In the genomic region with DNA sequence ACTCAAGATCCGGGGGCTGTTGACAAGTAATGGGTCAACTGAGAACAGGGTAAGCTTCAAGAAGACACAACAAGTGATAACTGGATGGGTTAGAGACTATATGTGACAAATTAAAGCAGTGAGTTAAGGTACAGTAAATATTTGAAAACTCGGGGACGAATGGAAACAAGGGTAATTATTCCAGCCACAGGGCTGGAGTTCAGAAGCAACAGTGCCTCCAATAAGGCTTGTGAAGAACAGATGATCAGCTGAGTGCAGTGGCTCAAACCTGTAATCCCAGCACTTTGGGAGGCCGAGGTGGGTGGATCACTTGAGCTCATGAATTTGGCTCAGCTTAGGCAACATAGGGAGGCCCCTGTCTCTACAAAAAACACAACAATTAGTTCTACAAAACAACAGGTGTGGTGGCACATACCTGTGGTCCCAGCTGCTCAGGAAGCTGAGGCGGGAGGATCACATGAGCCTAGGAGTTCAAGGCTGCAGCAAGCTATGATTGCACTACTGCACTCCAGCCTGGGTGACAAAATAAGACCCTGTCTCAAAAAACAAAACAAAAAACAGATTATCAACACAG, we compare ENCODE assay signal across 1 cellular context.
TF ChIP-seq lines count a peak whose summit lies in the region.

No MANE protein-coding gene starts in this region.

TF ChIP-seq in HEK293, 187 proteins besides CTCF, POLR2A, EP300 and RAD21 (continued from another document):
- TF ChIP-seq, protein P1, sequence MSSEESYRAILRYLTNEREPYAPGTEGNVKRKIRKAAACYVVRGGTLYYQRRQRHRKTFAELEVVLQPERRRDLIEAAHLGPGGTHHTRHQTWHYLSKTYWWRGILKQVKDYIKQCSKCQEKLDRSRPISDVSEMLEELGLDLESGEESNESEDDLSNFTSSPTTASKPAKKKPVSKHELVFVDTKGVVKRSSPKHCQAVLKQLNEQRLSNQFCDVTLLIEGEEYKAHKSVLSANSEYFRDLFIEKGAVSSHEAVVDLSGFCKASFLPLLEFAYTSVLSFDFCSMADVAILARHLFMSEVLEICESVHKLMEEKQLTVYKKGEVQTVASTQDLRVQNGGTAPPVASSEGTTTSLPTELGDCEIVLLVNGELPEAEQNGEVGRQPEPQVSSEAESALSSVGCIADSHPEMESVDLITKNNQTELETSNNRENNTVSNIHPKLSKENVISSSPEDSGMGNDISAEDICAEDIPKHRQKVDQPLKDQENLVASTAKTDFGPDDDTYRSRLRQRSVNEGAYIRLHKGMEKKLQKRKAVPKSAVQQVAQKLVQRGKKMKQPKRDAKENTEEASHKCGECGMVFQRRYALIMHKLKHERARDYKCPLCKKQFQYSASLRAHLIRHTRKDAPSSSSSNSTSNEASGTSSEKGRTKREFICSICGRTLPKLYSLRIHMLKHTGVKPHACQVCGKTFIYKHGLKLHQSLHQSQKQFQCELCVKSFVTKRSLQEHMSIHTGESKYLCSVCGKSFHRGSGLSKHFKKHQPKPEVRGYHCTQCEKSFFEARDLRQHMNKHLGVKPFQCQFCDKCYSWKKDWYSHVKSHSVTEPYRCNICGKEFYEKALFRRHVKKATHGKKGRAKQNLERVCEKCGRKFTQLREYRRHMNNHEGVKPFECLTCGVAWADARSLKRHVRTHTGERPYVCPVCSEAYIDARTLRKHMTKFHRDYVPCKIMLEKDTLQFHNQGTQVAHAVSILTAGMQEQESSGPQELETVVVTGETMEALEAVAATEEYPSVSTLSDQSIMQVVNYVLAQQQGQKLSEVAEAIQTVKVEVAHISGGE (tag by site-specific recombination; conservative IDR thresholded peaks at IDR 0.05; ENCODE audit: low read depth), result no peak
- TF ChIP-seq ZNF292 (tag by site-specific recombination; IDR thresholded peaks at IDR 0.05; ENCODE audit: borderline replicate concordance, low read depth), result no peak
- no peak for TF ChIP-seq GLIS1 (tag by site-specific recombination; IDR thresholded peaks at IDR 0.05)
- TF ChIP-seq ZNF112 (tag by site-specific recombination; IDR thresholded peaks at IDR 0.05), result no peak
- TF ChIP-seq ZNF521 (tag by site-specific recombination; IDR thresholded peaks at IDR 0.05), result no peak
